ENCODE assay signal across 17 cellular contexts in genomic region chr19:46721269-46722003, GRCh38. TPM values are rescaled to one million over a fixed set of nuclear protein-coding genes. Genes with fewer than 3 reads are reported as not detected.
DNase-seq lines count a peak whose midpoint lies in the region; ATAC-seq and TF ChIP-seq lines count a peak whose summit lies in the region.
"Had no signal": no experiment of that assay in that cellular context is flagged by ENCODE, and none has a peak within 500 bp of the region (broad histone marks: within the 10 kb centered on the region; RNA-seq: fewer than 3 reads in every experiment).

No MANE protein-coding gene starts in this region.

- TF ChIP-seq CTCF in GM12864 (IDR thresholded peaks at IDR 0.05; ENCODE audit: low read depth, low read length, missing control alignments): peak; percentile 10
- no peak for TF ChIP-seq CTCF in gastroesophageal sphincter (IDR thresholded peaks at IDR 0.05)

- TF ChIP-seq EP300 in gastroesophageal sphincter (IDR thresholded peaks at IDR 0.05): no peak

- peak; percentile 68 for DNase-seq in 8988T
- no peak for DNase-seq in GM12864 (ENCODE audit: low read depth)
- no peak for DNase-seq in T-helper 17 cell
- no peak for DNase-seq in immature natural killer cell
- DNase-seq in NCI-H2171 treated with DMSO at 0.1 percent for 48 hours (lab: John Stamatoyannopoulos, UW): no peak
- DNase-seq in OCI-M2 (lab: John Stamatoyannopoulos, UW; ENCODE audit: unreplicated experiment): no peak
- DNase-seq in HAP-1 (ENCODE audit: low spot score in 2 of 2): no peak
- DNase-seq: activated CD8-positive, alpha-beta memory T cell treated with anti-CD3 and anti-CD28 coated beads, Interleukin-2, amount 10 ng/mL, durations not matched to agents 7 days and 5 days; activated naive CD8-positive, alpha-beta T cell treated with anti-CD3 and anti-CD28 coated beads, Interleukin-2, amount 10 ng/mL, durations not matched to agents 7 days and 5 days; CD4-positive, CD25-positive, alpha-beta regulatory T cell; dorsolateral prefrontal cortex; MM.1S; NCI-H2227 treated with DMSO at 0.1 percent for 48 hours; Peyer's patch had no signal

- H3K36me3 Mint-ChIP-seq in T-helper 17 cell (ENCODE audit: low read depth) (peaks cover 2% of the 10 kb centered on the region), immature natural killer cell (peaks cover 4 to 25% (median 12%) of the 10 kb centered on the region in 3 donors)

- H3K36me3 ChIP-seq in HAP-1 (replicated peaks): peaks cover 63% of the 10 kb centered on the region
- H3K36me3 ChIP-seq in gastroesophageal sphincter: peaks cover 0 to 72% of the 10 kb centered on the region in 2 donors

- ATAC-seq in T-helper 17 cell (no peak), gastroesophageal sphincter (no peak)
- ATAC-seq: activated CD8-positive, alpha-beta memory T cell treated with anti-CD3 and anti-CD28 coated beads, Interleukin-2, amount 10 ng/mL, durations not matched to agents 7 days and 5 days; left lobe of liver had no signal

- H3K9me3 ChIP-seq in T-helper 17 cell (ENCODE audit: control insufficient read depth, low read length, poor library complexity, severe bottlenecking): no peaks in the 10 kb centered on the region
- no peaks in the 10 kb centered on the region for H3K9me3 ChIP-seq in HAP-1
- H3K9me3 ChIP-seq in gastroesophageal sphincter: no peaks in the 10 kb centered on the region
- H3K9me3 ChIP-seq: neutrophil, Peyer's patch had no signal

- H3K27me3 ChIP-seq in HAP-1 (ENCODE audit: low read depth) (no peaks in the 10 kb centered on the region), gastroesophageal sphincter (no peaks in the 10 kb centered on the region)
- H3K27me3 ChIP-seq: dorsolateral prefrontal cortex, neutrophil, Peyer's patch had no signal

- 73% methylated on average over 6 of the region's 16 CpGs; no CpG with 5 or more reads in 1 of the 2 donors for WGBS in gastroesophageal sphincter (ENCODE audit: low coverage in 1 of 2), 2 donors

- H3K4me3 ChIP-seq in GM12864 (ENCODE audit: low read depth, low read length) (no peak overlapping the region), HAP-1 (no peak overlapping the region), gastroesophageal sphincter (no peak overlapping the region)
- H3K4me3 ChIP-seq: dorsolateral prefrontal cortex, Peyer's patch had no signal

- no peaks in the 10 kb centered on the region for H3K27me3 Mint-ChIP-seq in T-helper 17 cell
- H3K27me3 Mint-ChIP-seq in immature natural killer cell (ENCODE audit: low read depth in 3 of 3): peaks cover 5 to 9% (median 7%) of the 10 kb centered on the region in 3 donors
- H3K27me3 Mint-ChIP-seq: activated CD8-positive, alpha-beta memory T cell treated with anti-CD3 and anti-CD28 coated beads, Interleukin-2, amount 10 ng/mL, durations not matched to agents 7 days and 5 days; activated naive CD8-positive, alpha-beta T cell treated with anti-CD3 and anti-CD28 coated beads, Interleukin-2, amount 10 ng/mL, durations not matched to agents 7 days and 5 days; CD4-positive, CD25-positive, alpha-beta regulatory T cell had no signal

- H3K4me3 Mint-ChIP-seq in T-helper 17 cell: peak overlapping the region; percentile 3
- peak overlapping the region in 3 of 5 donors; percentile 4 to 65 (median 21) for H3K4me3 Mint-ChIP-seq in immature natural killer cell
- H3K4me3 Mint-ChIP-seq: activated CD8-positive, alpha-beta memory T cell treated with anti-CD3 and anti-CD28 coated beads, Interleukin-2, amount 10 ng/mL, durations not matched to agents 7 days and 5 days; activated naive CD8-positive, alpha-beta T cell treated with anti-CD3 and anti-CD28 coated beads, Interleukin-2, amount 10 ng/mL, durations not matched to agents 7 days and 5 days had no signal

- H3K4me1 Mint-ChIP-seq in T-helper 17 cell (peaks cover 37% of the 10 kb centered on the region), immature natural killer cell (peaks cover 44 to 56% of the 10 kb centered on the region in 2 donors)

- H3K4me1 ChIP-seq in HAP-1: no peaks in the 10 kb centered on the region; the same call in 1 of the 2 replicates
- H3K4me1 ChIP-seq in gastroesophageal sphincter: peaks cover 0 to 28% (median 10%) of the 10 kb centered on the region in 3 donors

- H3K27ac Mint-ChIP-seq in T-helper 17 cell (no peak overlapping the region), immature natural killer cell (no peak overlapping the region)
- H3K27ac Mint-ChIP-seq: activated CD8-positive, alpha-beta memory T cell treated with anti-CD3 and anti-CD28 coated beads, Interleukin-2, amount 10 ng/mL, durations not matched to agents 7 days and 5 days; CD4-positive, CD25-positive, alpha-beta regulatory T cell had no signal

- in situ Hi-C loops in HAP-1 (cut with MboI; ENCODE audit: low sequenced_read_pairs): no loop called here

- no peak for TF ChIP-seq POLR2A in gastroesophageal sphincter (IDR thresholded peaks at IDR 0.05)

- H3K9me3 Mint-ChIP-seq in immature natural killer cell: no peaks in the 10 kb centered on the region
- H3K9me3 Mint-ChIP-seq: activated naive CD8-positive, alpha-beta T cell treated with anti-CD3 and anti-CD28 coated beads, Interleukin-2, amount 10 ng/mL, durations not matched to agents 7 days and 5 days; CD4-positive, CD25-positive, alpha-beta regulatory T cell had no signal

- no peak overlapping the region for H3K27ac ChIP-seq in gastroesophageal sphincter
- H3K27ac ChIP-seq: neutrophil had no signal

RNA-seq across cellular contexts. Expression of gene PRKD2, which starts 4.5 kb away (rescaled TPM):
- 100 to 1,000 TPM; 112 to 122 TPM for total RNA-seq in T-helper 17 cell
- polyA plus RNA-seq in immature natural killer cell: 100 to 1,000 TPM in 1 of 3 donors, 10 to 100 TPM in 2; 36.3 to 116 (median 36.3) TPM
- 10 to 100 TPM; 15.2 to 33.6 (median 19.7) TPM for total RNA-seq in gastroesophageal sphincter

RNA-seq across cellular contexts. Expression of gene FKRP, which starts 24.4 kb away (rescaled TPM):
- 10 to 100 TPM; 22.5 to 23.3 TPM for total RNA-seq in T-helper 17 cell
- polyA plus RNA-seq in immature natural killer cell: 1 to 10 TPM in 2 of 3 donors, not detected in 1; 2.2 to 5.4 TPM
- total RNA-seq in gastroesophageal sphincter: 10 to 100 TPM; 18.7 to 22.5 (median 20.3) TPM

RNA-seq across cellular contexts. Expression of gene STRN4, which starts 24.8 kb away (rescaled TPM):
- 100 to 1,000 TPM; 108 to 145 TPM for total RNA-seq in T-helper 17 cell
- 10 to 100 TPM in 2 of 3 donors, 1 to 10 TPM in 1; 8.8 to 26.8 (median 10.8) TPM for polyA plus RNA-seq in immature natural killer cell
- total RNA-seq in gastroesophageal sphincter: 100 to 1,000 TPM in 1 of 4 donors, 10 to 100 TPM in 3; 64.6 to 109 (median 90.4) TPM
